Comparison of ENCODE assay signal across 20 cellular contexts in the genomic region with DNA sequence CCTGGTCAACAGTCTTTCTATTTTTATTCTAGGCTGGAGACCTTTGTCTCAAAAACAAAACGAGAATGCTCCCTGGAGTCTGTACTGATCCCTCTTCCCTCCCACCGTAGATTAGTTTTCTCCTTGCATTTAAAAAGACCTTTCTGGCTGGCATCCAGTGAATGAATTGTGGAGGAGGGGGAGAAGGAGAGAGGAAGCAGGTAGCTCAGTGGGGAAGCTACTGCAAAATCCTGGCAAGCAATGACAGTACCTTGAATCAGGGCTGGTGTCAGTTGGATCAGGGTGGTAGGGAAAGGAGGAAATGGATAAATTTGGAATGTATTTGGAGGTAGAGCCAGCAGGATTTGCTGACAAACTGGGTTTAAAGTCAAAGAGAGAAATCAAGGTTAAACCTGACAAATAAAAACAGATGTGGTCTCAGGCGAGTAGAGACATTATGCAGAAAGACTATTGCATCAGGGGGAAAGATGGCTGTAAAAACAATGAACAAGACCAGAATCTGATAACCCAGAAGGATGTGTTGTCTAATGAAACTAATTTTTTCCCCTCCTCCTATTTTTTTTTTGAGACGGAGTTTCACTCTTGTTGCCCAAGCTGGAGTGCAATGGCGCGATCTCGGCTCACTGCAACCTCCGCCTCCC. TPM values are rescaled to one million over a fixed set of nuclear protein-coding genes. Genes with fewer than 3 reads are reported as not detected.
A peak's percentile ranks its signal among the peaks of the same experiment; 100 is the strongest.
DNase-seq lines count a peak whose midpoint lies in the region; ATAC-seq lines count a peak whose summit lies in the region.
"Had no signal": no experiment of that assay in that cellular context is flagged by ENCODE, and none has a peak within 500 bp of the region (broad histone marks: within the 10 kb centered on the region; RNA-seq: fewer than 3 reads in every experiment).

No MANE protein-coding gene starts in this region.

- H3K27ac ChIP-seq in HUES6 (ENCODE audit: low read depth, low read length) (peak overlapping the region; percentile 82), Karpas-422 (ENCODE audit: low read length) (no peak overlapping the region)
- H3K27ac ChIP-seq: gastroesophageal sphincter, psoas muscle, stomach had no signal

- DNase-seq in left kidney (ENCODE audit: low read depth, low spot score) (peak; percentile 53), Karpas-422 (no peak)
- DNase-seq: activated T-cell treated with anti-CD3 and anti-CD28 coated beads, Interleukin-2, amount 50 U/mL, for 48 hours; CD8-positive, alpha-beta T cell; effector CD4-positive, alpha-beta T cell; NCI-H1694 treated with DMSO at 0.1 percent for 48 hours; psoas muscle; RPMI8226; stimulated activated CD4-positive, alpha-beta T cell treated with anti-CD3 and anti-CD28 coated beads, Interleukin-4, amount 100 ng/mL, for 24 hours; stomach; T1000; trophoblast cell had no signal

- no peak overlapping the region for H3K4me3 Mint-ChIP-seq in dendritic cell treated with granulocyte-macrophage colony-stimulating factor and Interleukin-4, amounts not matched to agents 40 ng/mL and 50 ng/mL, for 4 days
- H3K4me3 Mint-ChIP-seq: activated naive CD4-positive, alpha-beta T cell treated with anti-CD3 and anti-CD28 coated beads, Interleukin-2, amount 50 U/mL, for 24 hours; CD8-positive, alpha-beta T cell had no signal

- H3K27me3 ChIP-seq in HUES6 (ENCODE audit: control insufficient read depth, insufficient read depth, low read length) (no peaks in the 10 kb centered on the region; the same call in 1 of the 2 replicates), Karpas-422 (ENCODE audit: low read length) (no peaks in the 10 kb centered on the region)

- peaks cover 7% of the 10 kb centered on the region for H3K27me3 Mint-ChIP-seq in dendritic cell treated with granulocyte-macrophage colony-stimulating factor and Interleukin-4, amounts not matched to agents 40 ng/mL and 50 ng/mL, for 4 days

- no peaks in the 10 kb centered on the region for H4K20me1 ChIP-seq in Karpas-422 (ENCODE audit: insufficient read depth, low read depth, low read length)

- H3K4me1 ChIP-seq in ES-I3 (ENCODE audit: insufficient read depth, low read length) = peaks cover 35% of the 10 kb centered on the region
- H3K4me1 ChIP-seq in HUES6 (ENCODE audit: control insufficient read depth, insufficient read depth, low read length) = peaks cover 47% of the 10 kb centered on the region
- H3K4me1 ChIP-seq in Karpas-422 (ENCODE audit: low read length) = no peaks in the 10 kb centered on the region
- H3K4me1 ChIP-seq: psoas muscle had no signal

- no peaks in the 10 kb centered on the region for H3K79me2 ChIP-seq in Karpas-422 (ENCODE audit: low read length)

- peak overlapping the region; percentile 29; the same call in 1 of the 2 replicates for H3K4me3 ChIP-seq in HUES6 (ENCODE audit: low read depth, low read length)
- no peak overlapping the region for H3K4me3 ChIP-seq in Karpas-422 (ENCODE audit: low read length)
- H3K4me3 ChIP-seq: gastroesophageal sphincter, psoas muscle, smooth muscle cell, stomach had no signal

- peaks cover 20% of the 10 kb centered on the region for H3K36me3 Mint-ChIP-seq in dendritic cell treated with granulocyte-macrophage colony-stimulating factor and Interleukin-4, amounts not matched to agents 40 ng/mL and 50 ng/mL, for 4 days (ENCODE audit: low read depth)
- H3K36me3 Mint-ChIP-seq: activated naive CD4-positive, alpha-beta T cell treated with anti-CD3 and anti-CD28 coated beads, Interleukin-2, amount 50 U/mL, for 24 hours; CD8-positive, alpha-beta T cell had no signal

- H3K36me3 ChIP-seq in ES-I3 (ENCODE audit: insufficient read depth, low read length) (no peaks in the 10 kb centered on the region; the same call in 1 of the 2 replicates), HUES6 (ENCODE audit: control insufficient read depth, insufficient read depth, low read length) (peaks cover 2% of the 10 kb centered on the region), Karpas-422 (ENCODE audit: insufficient read depth, low read length) (no peaks in the 10 kb centered on the region)
- H3K36me3 ChIP-seq: gastroesophageal sphincter, stomach had no signal

- H2AFZ ChIP-seq in Karpas-422 (ENCODE audit: low read length) = no peak overlapping the region

- H3K9ac ChIP-seq in ES-I3 (ENCODE audit: low read depth, low read length) = peak overlapping the region; percentile 24; the same call in 1 of the 2 replicates
- peak overlapping the region; percentile 76 for H3K9ac ChIP-seq in HUES6 (ENCODE audit: low read length)
- H3K9ac ChIP-seq in Karpas-422 (ENCODE audit: low read length) = no peak overlapping the region

- peaks cover 45% of the 10 kb centered on the region for H3K4me1 Mint-ChIP-seq in dendritic cell treated with granulocyte-macrophage colony-stimulating factor and Interleukin-4, amounts not matched to agents 40 ng/mL and 50 ng/mL, for 4 days (ENCODE audit: low read depth)

- no peak overlapping the region for H3K4me2 ChIP-seq in Karpas-422 (ENCODE audit: low read depth, low read length, poor library complexity, severe bottlenecking)
- H3K4me2 ChIP-seq: smooth muscle cell had no signal

- H3K9me3 ChIP-seq in ES-I3 (ENCODE audit: control insufficient read depth, insufficient read depth, low read length) = no peaks in the 10 kb centered on the region
- no peaks in the 10 kb centered on the region for H3K9me3 ChIP-seq in HUES6 (ENCODE audit: control insufficient read depth, insufficient read depth, low read depth, low read length)
- H3K9me3 ChIP-seq in Karpas-422 (ENCODE audit: low read length) = no peaks in the 10 kb centered on the region
- H3K9me3 ChIP-seq: gastroesophageal sphincter, psoas muscle, stomach had no signal

- H3K9me2 ChIP-seq in Karpas-422 (replicated peaks; ENCODE audit: insufficient read depth, low read length) = no peaks in the 10 kb centered on the region

- H3K9me3 Mint-ChIP-seq in dendritic cell treated with granulocyte-macrophage colony-stimulating factor and Interleukin-4, amounts not matched to agents 40 ng/mL and 50 ng/mL, for 4 days = no peaks in the 10 kb centered on the region
- H3K9me3 Mint-ChIP-seq: activated naive CD4-positive, alpha-beta T cell treated with anti-CD3 and anti-CD28 coated beads, Interleukin-2, amount 50 U/mL, for 24 hours; CD8-positive, alpha-beta T cell had no signal

- ATAC-seq in GM21717 (IDR thresholded peaks at IDR 0.05; ENCODE audit: unreplicated experiment) = no peak
- no peak for ATAC-seq in HG03520 (IDR thresholded peaks at IDR 0.05; ENCODE audit: unreplicated experiment)
- ATAC-seq: CD8-positive, alpha-beta T cell; gastroesophageal sphincter; psoas muscle had no signal

- intact Hi-C loops in dendritic cell treated with granulocyte-macrophage colony-stimulating factor and Interleukin-4, amounts not matched to agents 40 ng/mL and 50 ng/mL, for 4 days (cut with micrococcal nuclease) = no loop called here

- peak overlapping the region; percentile 12 for H3K27ac Mint-ChIP-seq in dendritic cell treated with granulocyte-macrophage colony-stimulating factor and Interleukin-4, amounts not matched to agents 40 ng/mL and 50 ng/mL, for 4 days
- H3K27ac Mint-ChIP-seq: activated naive CD4-positive, alpha-beta T cell treated with anti-CD3 and anti-CD28 coated beads, Interleukin-2, amount 50 U/mL, for 24 hours; CD8-positive, alpha-beta T cell had no signal

RNA-seq across cellular contexts. Expression of a gene that starts 3.5 kb away (rescaled TPM):
- total RNA-seq in Karpas-422 (2014; rRNA removed; shearing (Covaris generic); ENCODE audit: low replicate concordance) = not detected in 2 replicates

RNA-seq across cellular contexts. Expression of a gene that starts 29.5 kb away (rescaled TPM):
- total RNA-seq in Karpas-422 (2014; rRNA removed; shearing (Covaris generic); ENCODE audit: low replicate concordance) = not detected in 2 replicates
